Comparison of ENCODE assay signal across 1 cellular context in the genomic region with DNA sequence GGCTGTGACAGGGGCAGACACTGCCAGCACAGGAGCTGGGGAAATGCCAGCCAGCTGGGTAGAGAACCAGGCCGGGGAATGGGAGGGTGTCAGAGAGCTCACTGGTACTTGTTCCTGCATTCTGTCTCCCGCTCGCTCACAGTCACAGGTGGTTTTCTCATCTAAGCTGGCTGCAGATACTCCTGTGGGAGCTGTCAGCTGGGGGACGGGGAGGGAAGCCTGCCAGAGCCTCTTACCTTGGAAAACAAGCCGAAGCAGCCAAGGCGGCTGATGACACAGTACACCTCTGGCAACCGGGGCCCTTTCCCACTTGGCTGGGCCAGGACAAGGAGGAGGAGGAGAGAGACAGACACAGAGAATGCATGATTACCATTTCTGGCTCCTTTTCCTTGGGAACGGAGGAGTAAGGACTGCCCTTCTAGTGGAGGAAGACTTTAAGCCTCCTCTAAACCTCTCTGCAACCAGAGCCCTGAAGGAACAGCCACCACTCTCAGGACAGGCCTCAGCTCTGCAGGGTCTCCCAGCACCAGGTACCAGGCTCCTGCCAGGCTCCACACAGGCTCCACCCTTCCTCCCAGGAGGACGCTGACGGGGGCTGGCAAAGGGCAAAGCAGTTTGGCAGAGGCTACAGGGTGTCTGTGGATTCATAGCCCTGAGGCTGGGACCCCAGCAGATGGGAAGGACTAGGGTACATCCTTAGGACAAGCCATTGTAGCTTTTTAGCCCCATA.
TF ChIP-seq lines count a peak whose summit lies in the region.

No MANE protein-coding gene starts in this region.

TF ChIP-seq in IMR-90, 13 proteins besides CTCF, POLR2A, EP300 and RAD21:
- TF ChIP-seq MXI1 (IDR thresholded peaks at IDR 0.05; ENCODE audit: borderline replicate concordance, low read depth, low read length) (no peak), BHLHE40 (IDR thresholded peaks at IDR 0.05; ENCODE audit: low read depth, low read length) (no peak), CEBPB (IDR thresholded peaks at IDR 0.05; ENCODE audit: low read depth, low read length) (no peak), NFE2L2 (IDR thresholded peaks at IDR 0.05; ENCODE audit: low read depth, low read length) (no peak), MAZ (IDR thresholded peaks at IDR 0.05; ENCODE audit: borderline replicate concordance, low read depth, low read length) (no peak), RFX5 (IDR thresholded peaks at IDR 0.05; ENCODE audit: low read depth, low read length) (no peak), CHD1 (IDR thresholded peaks at IDR 0.05; ENCODE audit: low read depth, low read length) (no peak), FOS (IDR thresholded peaks at IDR 0.05; ENCODE audit: low read depth, low read length) (no peak), RCOR1 (IDR thresholded peaks at IDR 0.05; ENCODE audit: insufficient replicate concordance, low read length) (no peak), SMC3 (IDR thresholded peaks at IDR 0.05; ENCODE audit: low read depth, low read length) (no peak), MAFK (IDR thresholded peaks at IDR 0.05; ENCODE audit: low read depth, low read length) (no peak)
- TF ChIP-seq, protein P1, sequence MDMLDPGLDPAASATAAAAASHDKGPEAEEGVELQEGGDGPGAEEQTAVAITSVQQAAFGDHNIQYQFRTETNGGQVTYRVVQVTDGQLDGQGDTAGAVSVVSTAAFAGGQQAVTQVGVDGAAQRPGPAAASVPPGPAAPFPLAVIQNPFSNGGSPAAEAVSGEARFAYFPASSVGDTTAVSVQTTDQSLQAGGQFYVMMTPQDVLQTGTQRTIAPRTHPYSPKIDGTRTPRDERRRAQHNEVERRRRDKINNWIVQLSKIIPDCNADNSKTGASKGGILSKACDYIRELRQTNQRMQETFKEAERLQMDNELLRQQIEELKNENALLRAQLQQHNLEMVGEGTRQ (IDR thresholded peaks at IDR 0.05; ENCODE audit: low read depth, low read length): no peak
- TF ChIP-seq, protein P2, sequence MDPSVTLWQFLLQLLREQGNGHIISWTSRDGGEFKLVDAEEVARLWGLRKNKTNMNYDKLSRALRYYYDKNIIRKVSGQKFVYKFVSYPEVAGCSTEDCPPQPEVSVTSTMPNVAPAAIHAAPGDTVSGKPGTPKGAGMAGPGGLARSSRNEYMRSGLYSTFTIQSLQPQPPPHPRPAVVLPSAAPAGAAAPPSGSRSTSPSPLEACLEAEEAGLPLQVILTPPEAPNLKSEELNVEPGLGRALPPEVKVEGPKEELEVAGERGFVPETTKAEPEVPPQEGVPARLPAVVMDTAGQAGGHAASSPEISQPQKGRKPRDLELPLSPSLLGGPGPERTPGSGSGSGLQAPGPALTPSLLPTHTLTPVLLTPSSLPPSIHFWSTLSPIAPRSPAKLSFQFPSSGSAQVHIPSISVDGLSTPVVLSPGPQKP (IDR thresholded peaks at IDR 0.05; ENCODE audit: borderline replicate concordance, low read depth, low read length): no peak
TF ChIP-seq in IMR-90: peak in this region for 0.
